Comparison of ENCODE assay signal across 13 cellular contexts in genomic region chr10:124599588-124600050, GRCh38.
"Had no signal": no experiment of that assay in that cellular context is flagged by ENCODE, and none has a peak within 500 bp of the region (broad histone marks: within the 10 kb centered on the region; RNA-seq: fewer than 3 reads in every experiment).

No MANE protein-coding gene starts in this region.

- H3K9me3 Mint-ChIP-seq: activated CD4-positive, alpha-beta memory T cell treated with anti-CD3 and anti-CD28 coated beads, Interleukin-2, amount 10 ng/mL, durations not matched to agents 7 days and 5 days; activated naive CD4-positive, alpha-beta T cell treated with anti-CD3 and anti-CD28 coated beads, Interleukin-2, amount 10 ng/mL, durations not matched to agents 7 days and 5 days; activated T-cell treated with anti-CD3 and anti-CD28 coated beads, Interleukin-2, amount 50 U/mL, for 24 hours; neural progenitor cell had no signal

- H3K4me1 ChIP-seq: pancreas had no signal

- H3K27me3 Mint-ChIP-seq: activated CD4-positive, alpha-beta memory T cell treated with anti-CD3 and anti-CD28 coated beads, Interleukin-2, amount 10 ng/mL, durations not matched to agents 7 days and 5 days; activated naive CD4-positive, alpha-beta T cell treated with anti-CD3 and anti-CD28 coated beads, Interleukin-2, amount 10 ng/mL, durations not matched to agents 7 days and 5 days; activated T-cell treated with anti-CD3 and anti-CD28 coated beads, Interleukin-2, amount 50 U/mL, for 24 hours had no signal

- H3K27ac Mint-ChIP-seq: activated CD4-positive, alpha-beta memory T cell treated with anti-CD3 and anti-CD28 coated beads, Interleukin-2, amount 10 ng/mL, durations not matched to agents 7 days and 5 days; activated naive CD4-positive, alpha-beta T cell treated with anti-CD3 and anti-CD28 coated beads, Interleukin-2, amount 10 ng/mL, durations not matched to agents 7 days and 5 days; activated T-cell treated with anti-CD3 and anti-CD28 coated beads, Interleukin-2, amount 50 U/mL, for 24 hours had no signal

- DNase-seq: activated CD4-positive, alpha-beta memory T cell treated with anti-CD3 and anti-CD28 coated beads, Interleukin-2, amount 10 ng/mL, durations not matched to agents 7 days and 5 days; activated CD4-positive, alpha-beta T cell treated with anti-CD3 and anti-CD28 coated beads for 4 hours; activated naive CD4-positive, alpha-beta T cell treated with anti-CD3 and anti-CD28 coated beads, Interleukin-2, amount 10 ng/mL, durations not matched to agents 7 days and 5 days; activated T-cell treated with anti-CD3 and anti-CD28 coated beads, Interleukin-2, amount 50 U/mL, for 24 hours; foreskin fibroblast; stimulated activated CD4-positive, alpha-beta T cell treated with anti-CD3 and anti-CD28 coated beads, Interleukin-2, amount 100 ng/mL, for 48 hours; stimulated activated naive CD4-positive, alpha-beta T cell treated with Interleukin-2 at 50 U/mL for 16 hours; substantia nigra; T-helper 9 cell; trophoblast cell had no signal

- H3K27me3 ChIP-seq: neural progenitor cell, pancreas had no signal

- H3K36me3 Mint-ChIP-seq: activated naive CD4-positive, alpha-beta T cell treated with anti-CD3 and anti-CD28 coated beads, Interleukin-2, amount 10 ng/mL, durations not matched to agents 7 days and 5 days; neural progenitor cell had no signal

- H3K27ac ChIP-seq: neural progenitor cell, pancreas had no signal

- H3K4me1 Mint-ChIP-seq: activated CD4-positive, alpha-beta memory T cell treated with anti-CD3 and anti-CD28 coated beads, Interleukin-2, amount 10 ng/mL, durations not matched to agents 7 days and 5 days; activated naive CD4-positive, alpha-beta T cell treated with anti-CD3 and anti-CD28 coated beads, Interleukin-2, amount 10 ng/mL, durations not matched to agents 7 days and 5 days; neural progenitor cell had no signal

- H3K9me3 ChIP-seq: pancreas had no signal

- H3K36me3 ChIP-seq: neural progenitor cell, pancreas had no signal

- H3K4me3 Mint-ChIP-seq: activated CD4-positive, alpha-beta memory T cell treated with anti-CD3 and anti-CD28 coated beads, Interleukin-2, amount 10 ng/mL, durations not matched to agents 7 days and 5 days; activated naive CD4-positive, alpha-beta T cell treated with anti-CD3 and anti-CD28 coated beads, Interleukin-2, amount 10 ng/mL, durations not matched to agents 7 days and 5 days; activated T-cell treated with anti-CD3 and anti-CD28 coated beads, Interleukin-2, amount 50 U/mL, for 24 hours; neural progenitor cell had no signal

- H3K4me3 ChIP-seq: neural progenitor cell, pancreas had no signal

- ATAC-seq: left colon, pancreas had no signal
